Comparison of ENCODE assay signal across 3 cellular contexts in the genomic region with DNA sequence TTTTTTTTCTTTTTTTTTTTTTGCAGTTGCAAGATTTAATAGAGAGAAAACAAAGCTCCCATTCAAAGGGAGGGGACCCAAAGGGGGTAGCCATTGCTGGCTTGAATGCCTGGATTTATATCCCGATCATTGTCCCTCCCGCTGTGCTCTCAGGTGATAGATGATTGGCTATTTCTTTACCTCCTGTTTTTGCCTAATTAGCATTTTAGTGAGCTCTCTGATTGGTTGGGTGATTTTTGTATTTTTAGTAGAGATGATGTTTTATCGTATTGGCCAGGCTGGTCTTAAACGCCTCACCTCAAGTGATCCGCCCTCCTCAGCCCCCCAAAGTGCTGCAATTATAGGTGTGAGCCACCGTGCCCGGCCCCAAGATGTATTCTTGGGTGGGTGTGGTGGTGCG. TPM values are rescaled to one million over a fixed set of nuclear protein-coding genes. Genes with fewer than 3 reads are reported as not detected.
"Had no signal": no experiment of that assay in that cellular context is flagged by ENCODE, and none has a peak within 500 bp of the region (broad histone marks: within the 10 kb centered on the region; RNA-seq: fewer than 3 reads in every experiment).

No MANE protein-coding gene starts in this region.

RNA-seq across cellular contexts. Expression of a gene that starts 29.4 kb away (rescaled TPM):
- total RNA-seq: foreskin keratinocyte, left ventricle myocardium inferior, omental fat pad had no signal
- polyA plus RNA-seq: foreskin keratinocyte had no signal
